8 cellular contexts compared by ENCODE assay signal in the genomic region with DNA sequence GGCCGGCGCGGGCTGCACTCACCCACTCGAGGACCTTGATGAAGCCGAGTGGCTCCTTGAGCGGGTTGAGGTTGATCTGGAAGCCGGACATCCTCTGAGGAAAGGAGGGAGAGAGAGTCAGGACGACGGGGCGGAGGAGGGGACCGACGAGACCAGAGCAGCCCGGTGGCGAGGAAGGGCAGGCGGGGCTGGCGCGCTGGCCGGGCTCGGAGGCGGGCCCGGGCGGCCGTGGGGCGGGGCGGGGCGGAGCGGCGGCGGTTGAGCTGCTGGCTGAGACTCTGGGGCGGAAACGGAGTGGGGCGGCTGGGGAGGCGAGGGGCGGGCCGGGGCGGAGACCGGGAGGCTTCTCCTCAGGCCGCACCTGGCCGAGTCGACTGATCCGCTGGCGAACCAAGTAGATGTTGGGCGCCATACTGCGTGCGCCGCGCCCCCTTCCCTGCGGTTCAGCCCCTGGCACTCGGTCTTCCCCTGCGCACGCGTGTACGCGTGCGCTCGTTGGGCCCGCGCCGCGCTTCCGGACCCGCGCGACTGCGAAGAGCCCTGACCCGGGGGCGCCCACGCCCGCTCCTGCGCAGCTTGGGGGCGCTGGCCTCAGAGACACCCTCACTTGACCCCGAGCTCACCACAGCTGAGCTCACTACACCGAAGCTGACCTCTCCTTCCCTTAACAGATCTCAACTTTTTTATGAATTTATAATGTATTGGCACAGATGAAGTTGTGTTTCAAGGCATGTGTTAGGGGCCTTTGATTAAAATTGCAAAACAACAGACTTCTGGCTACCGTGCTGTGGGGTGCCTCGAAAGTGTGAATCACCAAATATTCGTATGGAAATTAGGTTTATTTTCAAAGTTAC. TPM values are rescaled to one million over a fixed set of nuclear protein-coding genes. Genes with fewer than 3 reads are reported as not detected.
DNase-seq lines count a peak whose midpoint lies in the region; ATAC-seq and TF ChIP-seq lines count a peak whose summit lies in the region.

A gene (minus strand): TSS at position 195 of the 854 bp plus-strand sequence. CDS start 104 bp downstream, at position 91.

- ATAC-seq in GM18519 (IDR thresholded peaks at IDR 0.05; ENCODE audit: low FRiP score, unreplicated experiment) (peak; percentile 55), HG03060 (IDR thresholded peaks at IDR 0.05; ENCODE audit: low read depth, unreplicated experiment) (peak; percentile 69)

- H3K27ac ChIP-seq in 22Rv1 (peak within 1 kb of the TSS; percentile 95), brain microvascular endothelial cell (peak within 1 kb of the TSS; percentile 87), iPS-18a (ENCODE audit: low read length) (no peak within 1 kb of the TSS), skeletal muscle tissue (ENCODE audit: low read depth, low read length) (peak within 1 kb of the TSS; percentile 88)

- TF ChIP-seq CTCF in 22Rv1 (IDR thresholded peaks at IDR 0.05) (0 out of 2 replicates have a peak, but pooled peaks have one; percentile 10), brain microvascular endothelial cell (IDR thresholded peaks at IDR 0.05; ENCODE audit: low read depth, low read length, missing control alignments) (no peak)

- H3K4me1 ChIP-seq in iPS-18a (ENCODE audit: control insufficient read depth, low read depth, low read length) (peaks cover 25% of the 10 kb centered on the region), skeletal muscle tissue (ENCODE audit: control insufficient read depth in 3 of 3, insufficient read depth in 3 of 3, low read length in 3 of 3) (peaks cover 18 to 35% (median 23%) of the 10 kb centered on the region in 3 donors)

- in situ Hi-C loops in brain microvascular endothelial cell (cut with HindIII; ENCODE audit: low pct_ligation_motif_present, low sequenced_read_pairs) = no loop called here

- H3K36me3 ChIP-seq in brain microvascular endothelial cell (replicated peaks) = no peaks in the 10 kb centered on the region
- no peaks in the 10 kb centered on the region for H3K36me3 ChIP-seq in iPS-18a (ENCODE audit: control insufficient read depth, low read depth, low read length)
- H3K36me3 ChIP-seq in skeletal muscle tissue (ENCODE audit: control insufficient read depth in 3 of 3, insufficient read depth in 3 of 3, low read length in 3 of 3) = no peaks in the 10 kb centered on the region

- H3K27me3 ChIP-seq in brain microvascular endothelial cell (replicated peaks) = no peaks in the 10 kb centered on the region
- H3K27me3 ChIP-seq in iPS-18a (ENCODE audit: control insufficient read depth, insufficient read depth, low read length) = peaks cover 13% of the 10 kb centered on the region
- H3K27me3 ChIP-seq in skeletal muscle tissue (ENCODE audit: control insufficient read depth in 3 of 3, insufficient read depth in 3 of 3, low read length in 3 of 3) = no peaks in the 10 kb centered on the region

- DNase-seq in NCI-H2107 treated with DMSO at 0.1 percent for 48 hours (lab: John Stamatoyannopoulos, UW; ENCODE audit: unreplicated experiment) = peak; percentile 88
- DNase-seq in UCSD-AML1 (lab: John Stamatoyannopoulos, UW; ENCODE audit: unreplicated experiment) = peak; percentile 86
- DNase-seq in brain microvascular endothelial cell = peak; percentile 79

- H3K4me3 ChIP-seq in brain microvascular endothelial cell (ENCODE audit: low read depth, low read length) (peak within 1 kb of the TSS; percentile 75), iPS-18a (ENCODE audit: low read length) (peak within 1 kb of the TSS; percentile 78), skeletal muscle tissue (ENCODE audit: low read length in 3 of 3) (peak within 1 kb of the TSS; percentile 81 to 96 (median 85))

- H3K9ac ChIP-seq in iPS-18a (ENCODE audit: low read length) = peak within 1 kb of the TSS; percentile 71
- H3K9ac ChIP-seq in skeletal muscle tissue (ENCODE audit: low read depth in 1 of 3, low read length in 3 of 3) = peak within 1 kb of the TSS; percentile 84 to 97 (median 96)

- H3K9me3 ChIP-seq in iPS-18a (ENCODE audit: control insufficient read depth, low read depth, low read length) (no peaks in the 10 kb centered on the region), skeletal muscle tissue (ENCODE audit: control insufficient read depth in 3 of 3, low read length in 3 of 3) (no peaks in the 10 kb centered on the region)

RNA-seq across cellular contexts. Expression of the gene that starts here (rescaled TPM):
- 53.2 TPM for total RNA-seq in skeletal muscle tissue
